ENCODE assay signal across 24 cellular contexts in the genomic region with DNA sequence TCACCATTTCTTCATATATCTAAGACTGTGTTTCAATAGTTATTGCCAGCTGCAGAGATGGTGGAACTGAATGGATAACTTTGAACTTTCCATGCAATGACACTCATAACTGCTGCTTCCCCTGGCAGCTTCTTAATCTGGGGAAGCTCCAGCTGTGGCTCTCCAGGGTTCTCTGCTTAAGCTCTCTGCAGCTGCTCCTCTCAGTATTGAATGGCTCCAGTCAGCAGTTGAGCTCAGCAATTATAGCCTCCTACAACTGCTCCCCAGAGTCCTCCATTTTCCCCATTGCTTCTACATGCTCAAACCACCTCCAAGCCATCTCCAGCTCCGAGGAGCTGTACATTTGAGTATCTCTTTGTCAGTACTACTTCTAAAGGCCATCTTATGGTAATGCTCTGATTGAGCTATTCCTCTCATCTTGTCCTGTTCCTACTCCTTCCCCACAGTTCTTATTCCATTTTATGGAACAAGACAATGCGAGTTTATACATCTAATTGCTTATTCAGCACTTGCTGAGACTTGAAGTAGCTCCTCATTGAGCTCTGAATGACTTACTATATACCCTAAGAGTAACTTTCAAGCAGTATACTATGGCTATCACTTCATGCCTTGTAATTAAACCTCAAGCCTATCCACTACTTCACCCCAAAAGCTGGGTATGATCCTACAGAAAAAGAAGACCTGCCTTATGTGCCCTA.
A peak's percentile ranks its signal among the peaks of the same experiment; 100 is the strongest.
DNase-seq lines count a peak whose midpoint lies in the region; ATAC-seq and TF ChIP-seq lines count a peak whose summit lies in the region.
"Had no signal": no experiment of that assay in that cellular context is flagged by ENCODE, and none has a peak within 500 bp of the region (broad histone marks: within the 10 kb centered on the region; RNA-seq: fewer than 3 reads in every experiment).

No MANE protein-coding gene starts in this region.

- H3K18ac ChIP-seq in IMR-90 (ENCODE audit: low read depth, low read length) (no peak overlapping the region), mesenchymal stem cell (ENCODE audit: low read depth in 1 of 2, low read length in 2 of 2) (no peak overlapping the region)

- no peak for ATAC-seq in IMR-90 (ENCODE audit: low read depth)
- ATAC-seq: activated CD8-positive, alpha-beta T cell treated with anti-CD3 and anti-CD28 coated beads for 36 hours; psoas muscle; stimulated activated naive CD8-positive, alpha-beta T cell treated with anti-CD3 and anti-CD28 coated beads, Interleukin-15, Interleukin-2, amounts not matched to agents 100 U/mL and 50 U/mL, for 24 hours had no signal

- WGBS in IMR-90 (ENCODE audit: extremely low coverage in 2 of 2, insufficient read length in 1 of 2), 2 experiments: 70% methylated on average over 2 of the region's 2 CpGs; no CpG with 5 or more reads in 1 of the 2 experiments
- 71% methylated on average over 2 of the region's 2 CpGs for WGBS in mesenchymal stem cell
- 76% methylated on average over 2 of the region's 2 CpGs for WGBS in suprapubic skin

- no peak overlapping the region for H4K91ac ChIP-seq in IMR-90 (ENCODE audit: insufficient read depth, low read depth, low read length)
- H4K91ac ChIP-seq in mesenchymal stem cell (ENCODE audit: low read length): no peak overlapping the region

- H3K27me3 Mint-ChIP-seq in CD4-positive, alpha-beta memory T cell: no peaks in the 10 kb centered on the region
- H3K27me3 Mint-ChIP-seq: activated CD8-positive, alpha-beta T cell treated with anti-CD3 and anti-CD28 coated beads for 36 hours; IgD-negative memory B cell had no signal

- H2AK5ac ChIP-seq in IMR-90 (ENCODE audit: low read depth, low read length) (no peak overlapping the region), mesenchymal stem cell (ENCODE audit: low read length, severe bottlenecking) (peak overlapping the region; percentile 51)

- H3K14ac ChIP-seq in IMR-90 (replicated peaks; ENCODE audit: low read depth, low read length) (no peak overlapping the region), mesenchymal stem cell (ENCODE audit: low read length in 2 of 2) (no peak overlapping the region)

- no peak overlapping the region for H2AFZ ChIP-seq in IMR-90 (replicated peaks; ENCODE audit: low read length, poor library complexity)
- no peak overlapping the region for H2AFZ ChIP-seq in mesenchymal stem cell (ENCODE audit: low read depth, low read length)

- H3K4me2 ChIP-seq in IMR-90 (ENCODE audit: low read depth, low read length) (no peak overlapping the region), mesenchymal stem cell (ENCODE audit: low read length, poor library complexity, severe bottlenecking) (no peak overlapping the region)

- no peak overlapping the region for H3K27ac Mint-ChIP-seq in CD4-positive, alpha-beta memory T cell
- H3K27ac Mint-ChIP-seq: activated CD8-positive, alpha-beta T cell treated with anti-CD3 and anti-CD28 coated beads for 36 hours; activated naive CD4-positive, alpha-beta T cell treated with anti-CD3 and anti-CD28 coated beads for 36 hours; IgD-negative memory B cell; immature natural killer cell had no signal

- peak in 2 of 3 experiments; percentile 15 to 47 for DNase-seq in NCI-H1417 (lab: John Stamatoyannopoulos, UW)
- DNase-seq in NCI-H1417 treated with DMSO at 0.1 percent for 48 hours (lab: John Stamatoyannopoulos, UW): no peak
- no peak for DNase-seq in IMR-90
- peak; percentile 80 for DNase-seq in NCI-H69 (lab: John Stamatoyannopoulos, UW)
- no peak for DNase-seq in mesenchymal stem cell
- no peak for DNase-seq in ascending aorta (ENCODE audit: low spot score in 2 of 2)
- DNase-seq in CD4-positive, alpha-beta memory T cell: no peak
- DNase-seq in suprapubic skin (ENCODE audit: low spot score in 2 of 2): no peak
- DNase-seq: activated CD8-positive, alpha-beta T cell treated with anti-CD3 and anti-CD28 coated beads for 36 hours; activated naive CD4-positive, alpha-beta T cell treated with anti-CD3 and anti-CD28 coated beads for 36 hours; activated T-cell treated with anti-CD3 and anti-CD28 coated beads, Interleukin-2, amount 50 U/mL, for 1 hour; amygdala; caudate nucleus; dorsolateral prefrontal cortex; heart left ventricle; immature natural killer cell; psoas muscle; RPMI8226; small intestine; stimulated activated CD4-positive, alpha-beta T cell treated with anti-CD3 and anti-CD28 coated beads, Interleukin-2, amount 100 ng/mL, for 48 hours; stimulated activated naive CD8-positive, alpha-beta T cell treated with anti-CD3 and anti-CD28 coated beads, Interleukin-15, Interleukin-2, amounts not matched to agents 100 U/mL and 50 U/mL, for 24 hours; T1000; transverse colon had no signal

- H3K4me1 Mint-ChIP-seq in CD4-positive, alpha-beta memory T cell: no peaks in the 10 kb centered on the region
- H3K4me1 Mint-ChIP-seq: immature natural killer cell had no signal

- H3K27ac ChIP-seq in IMR-90 (ENCODE audit: insufficient read depth, low read length) (no peak overlapping the region), mesenchymal stem cell (ENCODE audit: low read length, poor library complexity, severe bottlenecking) (no peak overlapping the region), ascending aorta (no peak overlapping the region), suprapubic skin (no peak overlapping the region)
- no peak overlapping the region for H3K27ac ChIP-seq in CD4-positive, alpha-beta memory T cell (ENCODE audit: low read depth, low read length)
- H3K27ac ChIP-seq: dorsolateral prefrontal cortex, heart left ventricle, psoas muscle, transverse colon had no signal

- H2BK15ac ChIP-seq in IMR-90 (ENCODE audit: low read depth, low read length): no peak overlapping the region
- no peak overlapping the region for H2BK15ac ChIP-seq in mesenchymal stem cell (ENCODE audit: low read depth, poor library complexity, severe bottlenecking)

- H2BK20ac ChIP-seq in IMR-90 (ENCODE audit: low read depth, low read length): no peak overlapping the region

- in situ Hi-C loops in IMR-90 (cut with MboI; ENCODE audit: low sequenced_read_pairs): no loop called here

- no peaks in the 10 kb centered on the region for H3K36me3 Mint-ChIP-seq in CD4-positive, alpha-beta memory T cell
- H3K36me3 Mint-ChIP-seq: IgD-negative memory B cell had no signal

- H3K9me3 ChIP-seq in IMR-90 (ENCODE audit: control insufficient read depth, insufficient read depth, low read length) (no peaks in the 10 kb centered on the region), mesenchymal stem cell (ENCODE audit: control insufficient read depth, low read length) (no peaks in the 10 kb centered on the region), ascending aorta (no peaks in the 10 kb centered on the region), suprapubic skin (no peaks in the 10 kb centered on the region)
- no peaks in the 10 kb centered on the region for H3K9me3 ChIP-seq in CD4-positive, alpha-beta memory T cell (ENCODE audit: control insufficient read depth in 1 of 2, low read length in 2 of 2)
- H3K9me3 ChIP-seq: heart left ventricle, psoas muscle, transverse colon had no signal

- H3K9me1 ChIP-seq in IMR-90 (ENCODE audit: insufficient read depth, low read length): no peaks in the 10 kb centered on the region

- H3K4me3 ChIP-seq in IMR-90 (ENCODE audit: insufficient read depth, low read depth, low read length) (no peak overlapping the region), mesenchymal stem cell (ENCODE audit: insufficient read depth in 1 of 2, low read depth in 1 of 2, low read length in 2 of 2) (no peak overlapping the region), ascending aorta (no peak overlapping the region), suprapubic skin (no peak overlapping the region)
- no peak overlapping the region for H3K4me3 ChIP-seq in CD4-positive, alpha-beta memory T cell (ENCODE audit: low read length in 2 of 2)
- H3K4me3 ChIP-seq: dorsolateral prefrontal cortex, heart left ventricle, psoas muscle, transverse colon had no signal

- dilution Hi-C loops in IMR-90 (cut with HindIII; ENCODE audit: low sequenced_read_pairs, unreplicated experiment): no loop called here

- H3K27me3 ChIP-seq in IMR-90 (ENCODE audit: control insufficient read depth, insufficient read depth, low read length) (no peaks in the 10 kb centered on the region), mesenchymal stem cell (ENCODE audit: control insufficient read depth in 1 of 2, insufficient read depth in 1 of 2, low read length in 2 of 2) (no peaks in the 10 kb centered on the region), ascending aorta (no peaks in the 10 kb centered on the region), suprapubic skin (no peaks in the 10 kb centered on the region)
- no peaks in the 10 kb centered on the region for H3K27me3 ChIP-seq in CD4-positive, alpha-beta memory T cell (ENCODE audit: insufficient read depth, low read length)
- H3K27me3 ChIP-seq: dorsolateral prefrontal cortex, heart left ventricle, transverse colon had no signal

- TF ChIP-seq CTCF in IMR-90 (conservative IDR thresholded peaks at IDR 0.05; ENCODE audit: low read depth, low read length) (no peak), ascending aorta (IDR thresholded peaks at IDR 0.05) (no peak), suprapubic skin (IDR thresholded peaks at IDR 0.05) (no peak)

- no peak overlapping the region for H3K4ac ChIP-seq in IMR-90 (ENCODE audit: low read depth, low read length)
- no peak overlapping the region for H3K4ac ChIP-seq in mesenchymal stem cell (ENCODE audit: low read depth in 1 of 2, low read length in 2 of 2)

- no peaks in the 10 kb centered on the region for H4K20me1 ChIP-seq in IMR-90 (ENCODE audit: insufficient read depth, low read length)

- CTCF ChIA-PET in IMR-90 (lab: Yijun Ruan, JAX): interaction anchor here (0.7 kb wide), 1 partner anchor 17 kb away, joined by 3 read pairs; no protein-coding TSS in a partner anchor
- CTCF ChIA-PET in CD4-positive, alpha-beta memory T cell (lab: Charles Lee; ENCODE audit: partially characterized antibody): no interaction called here

- H3K79me1 ChIP-seq in IMR-90 (ENCODE audit: low read depth in 1 of 2, low read length in 2 of 2): no peaks in the 10 kb centered on the region
- peaks cover 10% of the 10 kb centered on the region for H3K79me1 ChIP-seq in mesenchymal stem cell (replicated peaks; ENCODE audit: low read length, poor library complexity, severe bottlenecking)

- no peak for TF ChIP-seq EP300 in suprapubic skin (IDR thresholded peaks at IDR 0.05)

- H3K4me1 ChIP-seq in IMR-90 (ENCODE audit: control insufficient read depth, insufficient read depth, low read length) (no peaks in the 10 kb centered on the region), mesenchymal stem cell (ENCODE audit: control insufficient read depth, insufficient read depth, low read depth, low read length) (no peaks in the 10 kb centered on the region), ascending aorta (no peaks in the 10 kb centered on the region), suprapubic skin (no peaks in the 10 kb centered on the region)
- H3K4me1 ChIP-seq in CD4-positive, alpha-beta memory T cell (ENCODE audit: insufficient read depth, low read length): no peaks in the 10 kb centered on the region
- H3K4me1 ChIP-seq: heart left ventricle, psoas muscle, transverse colon had no signal

- TF ChIP-seq RAD21 in IMR-90 (IDR thresholded peaks at IDR 0.05; ENCODE audit: low read length): no peak

- H4K5ac ChIP-seq in IMR-90 (ENCODE audit: low read depth, low read length): no peak overlapping the region

- intact Hi-C loops in IMR-90 (cut with micrococcal nuclease): no loop called here
- intact Hi-C loops in ascending aorta (cut with DNase I): no loop called here
- intact Hi-C loops in CD4-positive, alpha-beta memory T cell (cut with micrococcal nuclease): no loop called here

- TF ChIP-seq POLR2A in IMR-90 (IDR thresholded peaks at IDR 0.05; ENCODE audit: low read depth, low read length) (no peak), suprapubic skin (IDR thresholded peaks at IDR 0.05) (no peak)

- H3K36me3 ChIP-seq in IMR-90 (ENCODE audit: control insufficient read depth, insufficient read depth, low read length) (no peaks in the 10 kb centered on the region), mesenchymal stem cell (ENCODE audit: control insufficient read depth in 1 of 2, insufficient read depth in 2 of 2, low read depth in 1 of 2, low read length in 2 of 2) (no peaks in the 10 kb centered on the region), ascending aorta (no peaks in the 10 kb centered on the region), suprapubic skin (no peaks in the 10 kb centered on the region)
- H3K36me3 ChIP-seq in CD4-positive, alpha-beta memory T cell (ENCODE audit: insufficient read depth, low read length): no peaks in the 10 kb centered on the region
- H3K36me3 ChIP-seq: heart left ventricle, transverse colon had no signal

- no peak overlapping the region for H2BK12ac ChIP-seq in mesenchymal stem cell (ENCODE audit: low read length in 2 of 2)

- POLR2A ChIA-PET in IMR-90 (lab: Charles Lee; ENCODE audit: unreplicated experiment): no interaction called here
- POLR2A ChIA-PET in CD4-positive, alpha-beta memory T cell (lab: Charles Lee; ENCODE audit: partially characterized antibody): no interaction called here

- H2BK5ac ChIP-seq in IMR-90 (ENCODE audit: low read depth, low read length, poor library complexity, severe bottlenecking): no peak overlapping the region
- H2BK5ac ChIP-seq in mesenchymal stem cell (ENCODE audit: low read depth, low read length, poor library complexity, severe bottlenecking): no peak overlapping the region

- H3K4me3 Mint-ChIP-seq in CD4-positive, alpha-beta memory T cell: no peak overlapping the region
- H3K4me3 Mint-ChIP-seq: activated CD8-positive, alpha-beta T cell treated with anti-CD3 and anti-CD28 coated beads for 36 hours; activated naive CD4-positive, alpha-beta T cell treated with anti-CD3 and anti-CD28 coated beads for 36 hours; IgD-negative memory B cell; immature natural killer cell had no signal

- H4K8ac ChIP-seq in IMR-90 (ENCODE audit: low read depth in 2 of 2, low read length in 2 of 2) (no peak overlapping the region), mesenchymal stem cell (ENCODE audit: low read length) (no peak overlapping the region)

- H3K9ac ChIP-seq in IMR-90 (ENCODE audit: low read depth, low read length) (no peak overlapping the region), mesenchymal stem cell (ENCODE audit: low read length) (no peak overlapping the region)

- no TSS peak for BruUV-seq in IMR-90 (replicated peaks; lab: Mats Ljungman, UMichigan)

- H2AK9ac ChIP-seq in IMR-90 (replicated peaks; ENCODE audit: low read depth, low read length, poor library complexity): no peak overlapping the region

- H3K56ac ChIP-seq in IMR-90 (ENCODE audit: extremely low read depth, insufficient read depth, low read length): no peak overlapping the region

- H3K23ac ChIP-seq in IMR-90 (ENCODE audit: low read depth, low read length) (no peak overlapping the region), mesenchymal stem cell (ENCODE audit: low read length in 2 of 2) (no peak overlapping the region)

- H2BK120ac ChIP-seq in IMR-90 (ENCODE audit: low read depth, low read length) (no peak overlapping the region), mesenchymal stem cell (ENCODE audit: low read depth, low read length) (no peak overlapping the region)

- H3K9me3 Mint-ChIP-seq in CD4-positive, alpha-beta memory T cell: peaks cover 2 to 14% (median 9%) of the 10 kb centered on the region in 8 donors
- H3K9me3 Mint-ChIP-seq: activated naive CD4-positive, alpha-beta T cell treated with anti-CD3 and anti-CD28 coated beads for 36 hours had no signal

Comparison
In these comparisons a context has a peak if more than half of its experiments do, and no peak if none do; other contexts are left out.
1. DNase-seq: peak in NCI-H1417 (2 of 3) and NCI-H69 (single experiment); none in NCI-H1417 treated with DMSO at 0.1 percent for 48 hours (single experiment), IMR-90 (single experiment), mesenchymal stem cell (single experiment), ascending aorta (0 of 2), CD4-positive, alpha-beta memory T cell (0 of 5) and suprapubic skin (0 of 2).